7 cellular contexts compared by ENCODE assay signal in the genomic region with DNA sequence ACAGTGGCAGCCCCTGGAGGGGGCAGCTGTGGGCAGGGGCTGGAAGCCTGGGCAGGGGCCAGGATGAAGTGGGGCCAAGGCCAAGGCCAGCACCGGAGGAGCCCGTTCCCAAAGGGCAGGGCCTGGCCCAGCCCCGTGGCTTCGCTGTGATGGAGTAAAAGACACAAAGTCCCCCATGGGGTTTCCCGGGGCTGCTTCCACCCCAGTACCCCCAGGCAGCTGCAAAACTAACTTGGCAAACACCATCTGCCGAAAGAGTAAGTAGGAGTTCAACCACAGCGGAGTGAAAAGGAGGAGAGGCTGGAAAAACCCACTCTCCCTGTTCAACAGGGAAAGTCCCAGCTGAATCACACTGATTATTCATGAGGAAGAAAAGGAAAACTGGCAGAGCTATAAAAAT.
DNase-seq lines count a peak whose midpoint lies in the region; ATAC-seq and TF ChIP-seq lines count a peak whose summit lies in the region.
"Not testable (repeated sequence)": the region's sequence is repeated elsewhere in the genome, so short reads cannot be mapped to it uniquely, and the experiment has no call there.

No MANE protein-coding gene starts in this region.

- BruUV-seq in IMR-90 (replicated peaks; lab: Mats Ljungman, UMichigan): not testable (repeated sequence)

- dilution Hi-C loops in IMR-90 (cut with HindIII; ENCODE audit: low sequenced_read_pairs, unreplicated experiment): not testable (repeated sequence)

- not testable (repeated sequence) for H3K4me3 ChIP-seq in IMR-90 (ENCODE audit: insufficient read depth, low read depth, low read length); body of pancreas; mucosa of descending colon

- not testable (repeated sequence) for H2BK120ac ChIP-seq in IMR-90 (ENCODE audit: low read depth, low read length)

- H3K23ac ChIP-seq in IMR-90 (ENCODE audit: low read depth, low read length): not testable (repeated sequence)

- CTCF ChIA-PET in IMR-90 (lab: Yijun Ruan, JAX): not testable (repeated sequence)

- not testable (repeated sequence) for H3K36me3 ChIP-seq in IMR-90 (ENCODE audit: control insufficient read depth, insufficient read depth, low read length); body of pancreas (replicated peaks in 1 of 2; ENCODE audit: insufficient read depth in 1 of 2, low read depth in 2 of 2); mucosa of descending colon (ENCODE audit: low read depth)

- H3K18ac ChIP-seq in IMR-90 (ENCODE audit: low read depth, low read length): not testable (repeated sequence)

- not testable (repeated sequence) for H3K4me2 ChIP-seq in IMR-90 (ENCODE audit: low read depth, low read length)

- H3K9me1 ChIP-seq in IMR-90 (ENCODE audit: insufficient read depth, low read length): not testable (repeated sequence)

- H3K14ac ChIP-seq in IMR-90 (replicated peaks; ENCODE audit: low read depth, low read length): not testable (repeated sequence)

- intact Hi-C loops in IMR-90 (cut with micrococcal nuclease); body of pancreas (cut with DNase I); Right ventricle myocardium superior (cut with DNase I); left ventricle myocardium superior (cut with micrococcal nuclease); mucosa of descending colon (cut with DNase I, micrococcal nuclease); sciatic nerve (cut with DNase I): not testable (repeated sequence)

- H3K27me3 ChIP-seq in IMR-90 (ENCODE audit: control insufficient read depth, insufficient read depth, low read length); body of pancreas: not testable (repeated sequence)

- H2BK15ac ChIP-seq in IMR-90 (ENCODE audit: low read depth, low read length): not testable (repeated sequence)

- H3K4ac ChIP-seq in IMR-90 (ENCODE audit: low read depth, low read length): not testable (repeated sequence)

- not testable (repeated sequence) for H3K9me3 ChIP-seq in IMR-90 (ENCODE audit: control insufficient read depth, insufficient read depth, low read length); body of pancreas; mucosa of descending colon

- not testable (repeated sequence) for H2AK9ac ChIP-seq in IMR-90 (replicated peaks; ENCODE audit: low read depth, low read length, poor library complexity)

- TF ChIP-seq POLR2A in IMR-90 (IDR thresholded peaks at IDR 0.05; ENCODE audit: low read depth, low read length); body of pancreas (IDR thresholded peaks at IDR 0.05): not testable (repeated sequence)

- DNase-seq in IMR-90; body of pancreas; Right ventricle myocardium superior; left ventricle myocardium superior; mucosa of descending colon; sciatic nerve (ENCODE audit: low spot score): not testable (repeated sequence)

- not testable (repeated sequence) for TF ChIP-seq RAD21 in IMR-90 (IDR thresholded peaks at IDR 0.05; ENCODE audit: low read length)

- not testable (repeated sequence) for H3K4me1 ChIP-seq in IMR-90 (ENCODE audit: control insufficient read depth, insufficient read depth, low read length); body of pancreas; mucosa of descending colon (ENCODE audit: low read depth)

- not testable (repeated sequence) for H4K91ac ChIP-seq in IMR-90 (ENCODE audit: insufficient read depth, low read depth, low read length)

- not testable (repeated sequence) for H3K56ac ChIP-seq in IMR-90 (ENCODE audit: extremely low read depth, insufficient read depth, low read length)

- in situ Hi-C loops in IMR-90 (cut with MboI; ENCODE audit: low sequenced_read_pairs): not testable (repeated sequence)

- ATAC-seq in IMR-90 (ENCODE audit: low read depth) (peak; percentile 44; the same call in 1 of the 2 replicates), SK-N-SH treated with all-trans-retinoic acid at 6 μM for 48 hours (peak; percentile 44; the same call in 2 of the 3 replicates), body of pancreas (peak; percentile 42), Right ventricle myocardium superior (ENCODE audit: poor library complexity) (peak; percentile 42), left ventricle myocardium superior (peak; percentile 58), mucosa of descending colon (peak; percentile 78), sciatic nerve (peak; percentile 16)

- not testable (repeated sequence) for H2AFZ ChIP-seq in IMR-90 (replicated peaks; ENCODE audit: low read length, poor library complexity)

- H2BK5ac ChIP-seq in IMR-90 (ENCODE audit: low read depth, low read length, poor library complexity, severe bottlenecking): not testable (repeated sequence)

- not testable (repeated sequence) for H3K79me1 ChIP-seq in IMR-90 (ENCODE audit: low read depth in 1 of 2, low read length in 2 of 2)

- H2BK20ac ChIP-seq in IMR-90 (ENCODE audit: low read depth, low read length): not testable (repeated sequence)

- H3K9ac ChIP-seq in IMR-90 (ENCODE audit: low read depth, low read length): not testable (repeated sequence)

- H3K27ac ChIP-seq in IMR-90 (ENCODE audit: insufficient read depth, low read length); body of pancreas: not testable (repeated sequence)

- not testable (repeated sequence) for TF ChIP-seq CTCF in IMR-90 (conservative IDR thresholded peaks at IDR 0.05; ENCODE audit: low read depth, low read length); body of pancreas (IDR thresholded peaks at IDR 0.05); mucosa of descending colon (IDR thresholded peaks at IDR 0.05)

- H4K20me1 ChIP-seq in IMR-90 (ENCODE audit: insufficient read depth, low read length): not testable (repeated sequence)

- no CpG with 5 or more reads among the region's 7 CpGs for whole genome bisulfite sequencing in IMR-90 (ENCODE audit: extremely low coverage in 2 of 2, insufficient read length in 1 of 2), 2 experiments
- WGBS in body of pancreas, 2 donors: no CpG with 5 or more reads among the region's 7 CpGs

- H2AK5ac ChIP-seq in IMR-90 (ENCODE audit: low read depth, low read length): not testable (repeated sequence)

- POLR2A ChIA-PET in IMR-90 (lab: Charles Lee; ENCODE audit: unreplicated experiment): not testable (repeated sequence)

- H4K5ac ChIP-seq in IMR-90 (ENCODE audit: low read depth, low read length): not testable (repeated sequence)

- H4K8ac ChIP-seq in IMR-90 (ENCODE audit: low read depth in 2 of 2, low read length in 2 of 2): not testable (repeated sequence)

Comparison
In these comparisons a context has a peak if more than half of its experiments do, and no peak if none do; other contexts are left out.
1. ATAC-seq: peak in every context shown above with its lines; median percentile 78 in mucosa of descending colon; 58 in left ventricle myocardium superior; 44 in IMR-90; 44 in SK-N-SH treated with all-trans-retinoic acid at 6 μM for 48 hours; 42 in body of pancreas; 42 in Right ventricle myocardium superior; 16 in sciatic nerve.